In genomic region chrX:106999002-106999975, GRCh38 we compare ENCODE assay signal across 8 cellular contexts. TPM values are rescaled to one million over a fixed set of nuclear protein-coding genes. Genes with fewer than 3 reads are reported as not detected.
DNase-seq lines count a peak whose midpoint lies in the region; ATAC-seq and TF ChIP-seq lines count a peak whose summit lies in the region.

No MANE protein-coding gene starts in this region.

- H3K4me1 ChIP-seq in mucosa of descending colon (ENCODE audit: low read depth): no peaks in the 10 kb centered on the region

- intact Hi-C loops in mucosa of descending colon (cut with DNase I, micrococcal nuclease): no loop called here

- peak; percentile 21 for DNase-seq in NCI-H510A (lab: John Stamatoyannopoulos, UW)
- DNase-seq in activated T-cell treated with anti-CD3 and anti-CD28 coated beads for 1 hour (ENCODE audit: low read depth): peak; percentile 8
- DNase-seq in epidermal melanocyte (ENCODE audit: insufficient read length, low spot score): peak; percentile 14
- DNase-seq in mucosa of descending colon: peak; percentile 60 to 64 (median 62)
- DNase-seq in stimulated activated naive CD4-positive, alpha-beta T cell treated with Interleukin-2 at 50 U/mL for 16 hours (lab: John Stamatoyannopoulos, UW): peak; percentile 2

- no peaks in the 10 kb centered on the region for H3K36me3 ChIP-seq in mucosa of descending colon (ENCODE audit: low read depth)

- no peaks in the 10 kb centered on the region for H3K9me3 ChIP-seq in mucosa of descending colon

- TF ChIP-seq CTCF in 22Rv1 (IDR thresholded peaks at IDR 0.05): peak; percentile 67
- no peak for TF ChIP-seq CTCF in mucosa of descending colon (IDR thresholded peaks at IDR 0.05)

- peak overlapping the region; percentile 73 for H3K27ac ChIP-seq in 22Rv1

- H3K4me3 ChIP-seq in mucosa of descending colon: peak overlapping the region; percentile 32

- ATAC-seq in GM18505 (IDR thresholded peaks at IDR 0.05; ENCODE audit: unreplicated experiment) (peak; percentile 47), HG03095 (IDR thresholded peaks at IDR 0.05; ENCODE audit: unreplicated experiment) (peak; percentile 51), mucosa of descending colon (peak; percentile 67)

- no peak for TF ChIP-seq POLR2A in GM18505 (IDR thresholded peaks at IDR 0.05; ENCODE audit: borderline replicate concordance, extremely low read depth, insufficient read depth, insufficient read length)

RNA-seq across cellular contexts. Expression of gene MORC4, which starts 0.7 kb away (rescaled TPM):
- total RNA-seq in mucosa of descending colon: 1 to 10 TPM; 7.6 to 9.7 (median 8.0) TPM

Comparison
In these comparisons a context has a peak if more than half of its experiments do, and no peak if none do; other contexts are left out.
1. Peak in every context shown above with its lines: DNase-seq, ATAC-seq, H3K4me3 ChIP-seq and H3K27ac ChIP-seq.
2. DNase-seq: peak in every context shown above with its lines; median percentile 62 in mucosa of descending colon; 21 in NCI-H510A; 14 in epidermal melanocyte; 8 in activated T-cell treated with anti-CD3 and anti-CD28 coated beads for 1 hour; 2 in stimulated activated naive CD4-positive, alpha-beta T cell treated with Interleukin-2 at 50 U/mL for 16 hours.